ENCODE assay signal across 8 cellular contexts in genomic region chr16:27367463-27368357, GRCh38. TPM values are rescaled to one million over a fixed set of nuclear protein-coding genes. Genes with fewer than 3 reads are reported as not detected.
DNase-seq lines count a peak whose midpoint lies in the region; ATAC-seq and TF ChIP-seq lines count a peak whose summit lies in the region.

No MANE protein-coding gene starts in this region.

- no peak for TF ChIP-seq EP300 in Ishikawa (IDR thresholded peaks at IDR 0.05; ENCODE audit: borderline replicate concordance)
- TF ChIP-seq EP300 in upper lobe of left lung (IDR thresholded peaks at IDR 0.05): peak in 1 of 4 donors; percentile 16

- H3K9me3 ChIP-seq in upper lobe of left lung: no peaks in the 10 kb centered on the region

- H3K4me3 Mint-ChIP-seq in progenitor cell of endocrine pancreas (ENCODE audit: low read depth): no peak overlapping the region

- no peak for TF ChIP-seq POLR2A in upper lobe of left lung (IDR thresholded peaks at IDR 0.05)

- peaks cover 8 to 15% of the 10 kb centered on the region in 2 donors for H3K9me3 Mint-ChIP-seq in activated naive CD4-positive, alpha-beta T cell treated with anti-CD3 and anti-CD28 coated beads, Interleukin-2, amount 50 U/mL, for 72 hours
- no peaks in the 10 kb centered on the region for H3K9me3 Mint-ChIP-seq in progenitor cell of endocrine pancreas (ENCODE audit: low read depth)

- WGBS in upper lobe of left lung, 2 donors: 17 to 22% methylated on average over 22 to 27 of the region's 27 CpGs

- ATAC-seq in GM21529 (IDR thresholded peaks at IDR 0.05; ENCODE audit: unreplicated experiment) (peak; percentile 62), Right ventricle myocardium inferior (peak; percentile 85), upper lobe of left lung (ENCODE audit: low FRiP score in 2 of 2) (peak; percentile 84 to 91)
- peak; percentile 72 to 82 for ATAC-seq in activated naive CD4-positive, alpha-beta T cell treated with anti-CD3 and anti-CD28 coated beads, Interleukin-2, amount 50 U/mL, for 72 hours

- DNase-seq in Daoy (ENCODE audit: low read depth) (peak; percentile 70), SKM-1 (lab: John Stamatoyannopoulos, UW; ENCODE audit: unreplicated experiment) (peak; percentile 67), Right ventricle myocardium inferior (ENCODE audit: missing footprints) (peak; percentile 91), progenitor cell of endocrine pancreas (ENCODE audit: low spot score, unreplicated experiment) (peak; percentile 56), upper lobe of left lung (peak in 1 of 2 donors; percentile 84)
- DNase-seq in activated naive CD4-positive, alpha-beta T cell treated with anti-CD3 and anti-CD28 coated beads, Interleukin-2, amount 50 U/mL, for 72 hours (ENCODE audit: low spot score in 2 of 2): peak; percentile 80 to 90

- H3K4me3 ChIP-seq in upper lobe of left lung: peak overlapping the region in 3 of 4 donors; percentile 8 to 38 (median 28)

- H3K36me3 ChIP-seq in upper lobe of left lung: peaks cover 7 to 22% (median 15%) of the 10 kb centered on the region in 4 donors

- H3K27me3 Mint-ChIP-seq in progenitor cell of endocrine pancreas: no peaks in the 10 kb centered on the region

- H3K4me1 Mint-ChIP-seq in progenitor cell of endocrine pancreas (ENCODE audit: low read depth): peaks cover 14% of the 10 kb centered on the region

- intact Hi-C loops in Right ventricle myocardium inferior (cut with DNase I): loop anchor here (2.0 to 5.0 kb wide), 4 partner anchors 50 to 187 kb away; no protein-coding TSS in a partner anchor

- peaks cover 20 to 55% of the 10 kb centered on the region in 2 donors for H3K36me3 Mint-ChIP-seq in activated naive CD4-positive, alpha-beta T cell treated with anti-CD3 and anti-CD28 coated beads, Interleukin-2, amount 50 U/mL, for 72 hours
- no peaks in the 10 kb centered on the region for H3K36me3 Mint-ChIP-seq in progenitor cell of endocrine pancreas (ENCODE audit: insufficient read depth)

- H3K27ac Mint-ChIP-seq in activated naive CD4-positive, alpha-beta T cell treated with anti-CD3 and anti-CD28 coated beads, Interleukin-2, amount 50 U/mL, for 72 hours: peak overlapping the region; percentile 97 to 98
- no peak overlapping the region for H3K27ac Mint-ChIP-seq in progenitor cell of endocrine pancreas

- TF ChIP-seq CTCF in progenitor cell of endocrine pancreas (IDR thresholded peaks at IDR 0.05; ENCODE audit: unreplicated experiment) (peak; percentile 81), upper lobe of left lung (IDR thresholded peaks at IDR 0.05) (peak; percentile 75 to 92 (median 84))

- H3K4me1 ChIP-seq in upper lobe of left lung: peaks cover 25 to 54% (median 30%) of the 10 kb centered on the region in 4 donors

- no peaks in the 10 kb centered on the region for H3K27me3 ChIP-seq in upper lobe of left lung

- TF ChIP-seq RAD21 in Ishikawa (IDR thresholded peaks at IDR 0.05; ENCODE audit: low read depth): peak; percentile 95

- H3K27ac ChIP-seq in upper lobe of left lung: peak overlapping the region; percentile 66 to 85 (median 78)

TF ChIP-seq in Ishikawa, 13 proteins besides CTCF, POLR2A, EP300 and RAD21:
- TF ChIP-seq MAX (IDR thresholded peaks at IDR 0.05) (peak; percentile 52; the same call in 1 of the 2 replicates), NFIC (IDR thresholded peaks at IDR 0.05) (no peak), TCF12 (IDR thresholded peaks at IDR 0.05; ENCODE audit: low read depth) (0 out of 2 replicates have a peak, but pooled peaks have one; percentile 17)
TF ChIP-seq in Ishikawa: peak in this region for 2.

RNA-seq across cellular contexts. Expression of gene IL21R, which starts 34.3 kb away (rescaled TPM):
- total RNA-seq in Daoy (2014; rRNA removed; shearing (Covaris generic)): 0.03 TPM in 1 of 2 replicates, not detected in the other
- total RNA-seq in activated naive CD4-positive, alpha-beta T cell treated with anti-CD3 and anti-CD28 coated beads, Interleukin-2, amount 50 U/mL, for 72 hours: 100 to 1,000 TPM; 103 to 106 TPM
- total RNA-seq in Right ventricle myocardium inferior: 0.14 TPM
- total RNA-seq in progenitor cell of endocrine pancreas: not detected in 2 replicates
- 10 to 100 TPM in 1 of 6 donors, 1 to 10 TPM in 5; 2.0 to 10.1 (median 3.6) TPM for total RNA-seq in upper lobe of left lung

RNA-seq across cellular contexts. Expression of gene IL4R, which starts 53.9 kb away (rescaled TPM):
- 6.2 and 8.6 TPM in 2 replicates for total RNA-seq in Daoy (2014; rRNA removed; shearing (Covaris generic))
- total RNA-seq in activated naive CD4-positive, alpha-beta T cell treated with anti-CD3 and anti-CD28 coated beads, Interleukin-2, amount 50 U/mL, for 72 hours: 100 to 1,000 TPM; 166 to 218 TPM
- total RNA-seq in Right ventricle myocardium inferior: 11.1 TPM
- total RNA-seq in progenitor cell of endocrine pancreas: 23.4 and 23.6 TPM in 2 replicates
- 100 to 1,000 TPM in 5 of 6 donors, 10 to 100 TPM in 1; 87.0 to 202 (median 153) TPM for total RNA-seq in upper lobe of left lung

Comparison
In these comparisons a context has a peak if more than half of its experiments do, and no peak if none do; other contexts are left out.
1. RNA of gene IL21R, which starts 34.3 kb away (total RNA-seq): 103 to 106 TPM in activated naive CD4-positive, alpha-beta T cell treated with anti-CD3 and anti-CD28 coated beads, Interleukin-2, amount 50 U/mL, for 72 hours; 2.0 to 10.1 TPM in upper lobe of left lung, 0.14 TPM in Right ventricle myocardium inferior (single experiment), 0.03 TPM in Daoy and not detected in progenitor cell of endocrine pancreas; every median in the first group is over 4 times any median in the second.
2. Peak in every context shown above with its lines, with median percentiles within 50 percentile points of each other: ATAC-seq.